Comparison of ENCODE assay signal across 13 cellular contexts in the genomic region with DNA sequence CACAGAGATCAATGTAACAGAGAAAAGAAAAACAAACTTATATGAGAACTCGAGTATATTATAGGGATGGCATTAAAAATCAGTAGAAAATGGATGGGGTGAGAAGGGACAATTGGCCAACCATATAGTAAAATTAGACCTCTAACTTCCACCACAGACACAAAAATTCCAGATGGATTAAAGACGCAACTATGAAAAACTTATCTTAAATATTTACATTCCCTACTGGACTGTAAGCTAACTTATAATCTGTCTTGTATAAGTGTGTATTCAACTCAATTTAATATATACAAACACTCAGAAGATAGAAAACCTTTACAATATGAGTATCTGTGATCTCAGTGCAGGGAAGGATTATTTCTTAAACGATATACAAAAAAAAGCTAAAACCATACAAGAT. TPM values are rescaled to one million over a fixed set of nuclear protein-coding genes. Genes with fewer than 3 reads are reported as not detected.
DNase-seq lines count a peak whose midpoint lies in the region; ATAC-seq, FAIRE-seq and TF ChIP-seq lines count a peak whose summit lies in the region.
"Had no signal": no experiment of that assay in that cellular context is flagged by ENCODE, and none has a peak within 500 bp of the region (broad histone marks: within the 10 kb centered on the region; RNA-seq: fewer than 3 reads in every experiment).

No MANE protein-coding gene starts in this region.

- H3K4me3 ChIP-seq in Karpas-422 (ENCODE audit: low read length) (no peak overlapping the region), astrocyte (ENCODE audit: insufficient read depth, low read depth, low read length) (no peak overlapping the region), body of pancreas (no peak overlapping the region), transverse colon (no peak overlapping the region)
- H3K4me3 ChIP-seq: adrenal gland had no signal

- H4K20me1 ChIP-seq in Karpas-422 (ENCODE audit: insufficient read depth, low read depth, low read length): peaks cover 6% of the 10 kb centered on the region; the same call in 1 of the 2 replicates
- peaks cover 25% of the 10 kb centered on the region for H4K20me1 ChIP-seq in astrocyte (ENCODE audit: insufficient read depth, low read length)

- peaks cover 26% of the 10 kb centered on the region; the same call in 1 of the 2 replicates for H3K36me3 ChIP-seq in Karpas-422 (ENCODE audit: insufficient read depth, low read length)
- peaks cover 10% of the 10 kb centered on the region for H3K36me3 ChIP-seq in astrocyte (ENCODE audit: insufficient read depth, low read length)
- H3K36me3 ChIP-seq in body of pancreas (replicated peaks in 1 of 2; ENCODE audit: insufficient read depth in 1 of 2, low read depth in 2 of 2): peaks cover 0 to 5% of the 10 kb centered on the region in 2 donors
- H3K36me3 ChIP-seq in transverse colon: peaks cover 0 to 13% (median 0%) of the 10 kb centered on the region in 4 donors

- H3K27me3 ChIP-seq in Karpas-422 (ENCODE audit: low read length): no peaks in the 10 kb centered on the region
- H3K27me3 ChIP-seq in astrocyte (ENCODE audit: insufficient read depth, low read length): no peaks in the 10 kb centered on the region
- no peaks in the 10 kb centered on the region for H3K27me3 ChIP-seq in body of pancreas
- no peaks in the 10 kb centered on the region for H3K27me3 ChIP-seq in transverse colon
- H3K27me3 ChIP-seq: adrenal gland had no signal

- no peaks in the 10 kb centered on the region for H3K9me2 ChIP-seq in Karpas-422 (replicated peaks; ENCODE audit: insufficient read depth, low read length)

- TF ChIP-seq EP300 in transverse colon (IDR thresholded peaks at IDR 0.05; ENCODE audit: low read depth): no peak

- H3K9me3 ChIP-seq in Karpas-422 (ENCODE audit: low read length) (no peaks in the 10 kb centered on the region), astrocyte (ENCODE audit: insufficient read depth, low read depth, low read length) (no peaks in the 10 kb centered on the region), body of pancreas (no peaks in the 10 kb centered on the region), transverse colon (no peaks in the 10 kb centered on the region)
- H3K9me3 ChIP-seq: adrenal gland had no signal

- no peaks in the 10 kb centered on the region for H3K27me3 Mint-ChIP-seq in activated CD4-positive, alpha-beta T cell treated with anti-CD3 and anti-CD28 coated beads for 36 hours
- H3K27me3 Mint-ChIP-seq in astrocyte (ENCODE audit: low read depth, unreplicated experiment) (no peaks in the 10 kb centered on the region), nephron (ENCODE audit: low read depth) (no peaks in the 10 kb centered on the region)

- H3K9ac ChIP-seq in Karpas-422 (ENCODE audit: low read length): no peak overlapping the region
- no peak overlapping the region for H3K9ac ChIP-seq in astrocyte (ENCODE audit: low read length)

- TF ChIP-seq CTCF in astrocyte (IDR thresholded peaks at IDR 0.05; ENCODE audit: insufficient read depth, low read depth, low read length) (no peak), nephron (IDR thresholded peaks at IDR 0.05; ENCODE audit: unreplicated experiment in 3 of 3) (no peak), body of pancreas (IDR thresholded peaks at IDR 0.05) (no peak), transverse colon (IDR thresholded peaks at IDR 0.05) (no peak)

- no peak for DNase-seq in activated CD4-positive, alpha-beta T cell treated with anti-CD3 and anti-CD28 coated beads for 36 hours
- DNase-seq in activated CD4-positive, alpha-beta T cell treated with anti-CD3 and anti-CD28 coated beads, Interleukin-2, amount 50 U/mL, for 1 hour: no peak
- DNase-seq in Karpas-422 (peak; percentile 39), astrocyte (ENCODE audit: low read depth) (no peak), body of pancreas (no peak), transverse colon (no peak)
- DNase-seq: adrenal gland; erythroblast; NCI-H2081; stimulated activated CD4-positive, alpha-beta T cell treated with anti-CD3 and anti-CD28 coated beads, Interleukin-1b, Interleukin-23, amount 100 ng/mL, for 48 hours had no signal

- intact Hi-C loops in activated CD4-positive, alpha-beta T cell treated with anti-CD3 and anti-CD28 coated beads for 36 hours (cut with DNase I, micrococcal nuclease): loop anchor here in 1 of 2 experiments (10.0 kb wide), 1 partner anchor 713 kb away; the partner anchor contains the start of gene EIF3J
- intact Hi-C loops in body of pancreas (cut with DNase I) (no loop called here), transverse colon (cut with DNase I; ENCODE audit: low total_unique reads) (no loop called here)

- in situ Hi-C loops in transverse colon (cut with MboI; ENCODE audit: low pct_ligation_motif_present in 1 of 4, low pct_unique_long_range_greater_than_20kb in 1 of 4, low sequenced_read_pairs in 3 of 4): no loop called here

- peaks cover 36% of the 10 kb centered on the region for H3K36me3 Mint-ChIP-seq in activated CD4-positive, alpha-beta T cell treated with anti-CD3 and anti-CD28 coated beads for 36 hours (ENCODE audit: low read depth)
- H3K36me3 Mint-ChIP-seq in astrocyte (ENCODE audit: low read depth, unreplicated experiment) (peaks cover 4% of the 10 kb centered on the region), nephron (ENCODE audit: low read depth) (peaks cover 25% of the 10 kb centered on the region)

- 46 to 60% methylated on average over 3 of the region's 3 CpGs for WGBS in body of pancreas, 2 donors
- WGBS in transverse colon (ENCODE audit: low coverage in 1 of 2), 2 donors: 35 to 47% methylated on average over 3 of the region's 3 CpGs

- H2AFZ ChIP-seq in Karpas-422 (ENCODE audit: low read length): no peak overlapping the region
- no peak overlapping the region for H2AFZ ChIP-seq in astrocyte (ENCODE audit: low read depth, low read length)

- POLR2A ChIA-PET in activated CD4-positive, alpha-beta T cell treated with anti-CD3 and anti-CD28 coated beads for 36 hours (lab: Charles Lee): interaction anchor here (0.6 kb wide), 1 partner anchor 625 kb away, joined by 5 read pairs; no protein-coding TSS in a partner anchor

- H3K4me3 Mint-ChIP-seq in activated CD4-positive, alpha-beta T cell treated with anti-CD3 and anti-CD28 coated beads for 36 hours: peak overlapping the region; percentile 47
- peak overlapping the region; percentile 68 for H3K4me3 Mint-ChIP-seq in astrocyte (ENCODE audit: unreplicated experiment)
- H3K4me3 Mint-ChIP-seq in nephron: peak overlapping the region; percentile 52 to 77 (median 76)

- peak overlapping the region; percentile 37 for H3K27ac Mint-ChIP-seq in activated CD4-positive, alpha-beta T cell treated with anti-CD3 and anti-CD28 coated beads for 36 hours
- H3K27ac Mint-ChIP-seq in astrocyte (ENCODE audit: unreplicated experiment): peak overlapping the region; percentile 87
- H3K27ac Mint-ChIP-seq in nephron: peak overlapping the region in 1 of 3 experiments; percentile 0

- TF ChIP-seq POLR2A in body of pancreas (IDR thresholded peaks at IDR 0.05) (no peak), transverse colon (IDR thresholded peaks at IDR 0.05) (no peak)

- H3K27ac ChIP-seq in Karpas-422 (ENCODE audit: low read length): peak overlapping the region; percentile 17; the same call in 1 of the 2 replicates
- no peak overlapping the region for H3K27ac ChIP-seq in astrocyte (ENCODE audit: low read depth, low read length)
- no peak overlapping the region for H3K27ac ChIP-seq in body of pancreas
- peak overlapping the region in 1 of 4 donors; percentile 7 for H3K27ac ChIP-seq in transverse colon
- H3K27ac ChIP-seq: adrenal gland had no signal

- peaks cover 29% of the 10 kb centered on the region for H3K4me1 ChIP-seq in Karpas-422 (ENCODE audit: low read length)
- H3K4me1 ChIP-seq in astrocyte (ENCODE audit: insufficient read depth, low read length): peaks cover 7% of the 10 kb centered on the region
- peaks cover 35% of the 10 kb centered on the region for H3K4me1 ChIP-seq in body of pancreas
- peaks cover 7 to 51% (median 22%) of the 10 kb centered on the region in 4 donors for H3K4me1 ChIP-seq in transverse colon

- H3K4me2 ChIP-seq in Karpas-422 (ENCODE audit: low read depth, low read length, poor library complexity, severe bottlenecking) (peak overlapping the region; percentile 24), astrocyte (ENCODE audit: low read length) (peak overlapping the region; percentile 20)

- H3K79me2 ChIP-seq in Karpas-422 (ENCODE audit: low read length): peaks cover 75% of the 10 kb centered on the region
- peaks cover 69% of the 10 kb centered on the region for H3K79me2 ChIP-seq in astrocyte (ENCODE audit: insufficient read depth, low read length)

- H3K4me1 Mint-ChIP-seq in activated CD4-positive, alpha-beta T cell treated with anti-CD3 and anti-CD28 coated beads for 36 hours: peaks cover 53% of the 10 kb centered on the region
- H3K4me1 Mint-ChIP-seq in astrocyte (ENCODE audit: low read depth, unreplicated experiment) (peaks cover 9% of the 10 kb centered on the region), nephron (peaks cover 15% of the 10 kb centered on the region)

- ATAC-seq in activated CD4-positive, alpha-beta T cell treated with anti-CD3 and anti-CD28 coated beads for 36 hours: no peak
- ATAC-seq in GM21619 (IDR thresholded peaks at IDR 0.05; ENCODE audit: unreplicated experiment) (no peak), body of pancreas (no peak)

- no peaks in the 10 kb centered on the region for H3K9me3 Mint-ChIP-seq in activated CD4-positive, alpha-beta T cell treated with anti-CD3 and anti-CD28 coated beads for 36 hours (ENCODE audit: low read depth)
- H3K9me3 Mint-ChIP-seq in astrocyte (ENCODE audit: unreplicated experiment): no peaks in the 10 kb centered on the region
- H3K9me3 Mint-ChIP-seq in nephron: peaks cover 3% of the 10 kb centered on the region

- CTCF ChIA-PET in activated CD4-positive, alpha-beta T cell treated with anti-CD3 and anti-CD28 coated beads for 36 hours (lab: Charles Lee): interaction anchor here (1.4 to 2.1 kb wide), 2 partner anchors 27 to 45 kb away, joined by 4 to 7 read pairs; partner anchors contain the start of gene ELL3

- FAIRE-seq in astrocyte (lab: Jason Lieb, UNC): no peak
- FAIRE-seq: A204.1 had no signal

RNA-seq across cellular contexts. Expression of gene MFAP1, which starts 3.0 kb away (rescaled TPM):
- total RNA-seq in activated CD4-positive, alpha-beta T cell treated with anti-CD3 and anti-CD28 coated beads for 36 hours: 10 to 100 TPM; 51.3 to 56.2 TPM
- 19.7 and 23.0 TPM in 2 replicates for total RNA-seq in Karpas-422 (2014; rRNA removed; shearing (Covaris generic); ENCODE audit: low replicate concordance)
- total RNA-seq in astrocyte (33.1 and 35.2 TPM in 2 replicates), body of pancreas (1 to 10 TPM; 1.6 to 9.9 TPM), transverse colon (10 to 100 TPM in 3 of 4 donors, 1 to 10 TPM in 1; 9.8 to 32.9 (median 16.3) TPM)

RNA-seq across cellular contexts. Expression of gene WDR76, which starts 5.3 kb away (rescaled TPM):
- 10 to 100 TPM; 75.4 to 95.2 TPM for total RNA-seq in activated CD4-positive, alpha-beta T cell treated with anti-CD3 and anti-CD28 coated beads for 36 hours
- 39.9 and 43.8 TPM in 2 replicates for total RNA-seq in Karpas-422 (2014; rRNA removed; shearing (Covaris generic); ENCODE audit: low replicate concordance)
- total RNA-seq in astrocyte (0.73 and 1.0 TPM in 2 replicates), body of pancreas (1 to 10 TPM; 6.2 to 6.9 TPM), transverse colon (1 to 10 TPM in 2 of 4 donors, under 1 TPM in 1, not detected in 1; 0.20 to 4.8 (median 2.7) TPM)

RNA-seq across cellular contexts. Expression of gene HYPK, which starts 21.1 kb away (rescaled TPM):
- total RNA-seq in activated CD4-positive, alpha-beta T cell treated with anti-CD3 and anti-CD28 coated beads for 36 hours: 10 to 100 TPM; 14.0 to 16.4 TPM
- 31.1 and 32.5 TPM in 2 replicates for total RNA-seq in Karpas-422 (2014; rRNA removed; shearing (Covaris generic); ENCODE audit: low replicate concordance)
- total RNA-seq in astrocyte (13.7 and 15.7 TPM in 2 replicates), body of pancreas (10 to 100 TPM; 13.2 to 52.9 TPM), transverse colon (10 to 100 TPM; 10.6 to 41.1 (median 27.5) TPM)

RNA-seq across cellular contexts. Expression of gene SERINC4, which starts 21.5 kb away (rescaled TPM):
- under 1 TPM; 0.42 to 0.46 TPM for total RNA-seq in activated CD4-positive, alpha-beta T cell treated with anti-CD3 and anti-CD28 coated beads for 36 hours
- total RNA-seq in Karpas-422 (2014; rRNA removed; shearing (Covaris generic); ENCODE audit: low replicate concordance): not detected in 2 replicates
- 0.30 TPM in 1 of 2 replicates, not detected in the other for total RNA-seq in astrocyte
- total RNA-seq in body of pancreas: not detected
- not detected for total RNA-seq in transverse colon
- total RNA-seq: adrenal gland had no signal

RNA-seq across cellular contexts. Expression of gene SERF2, which starts 29.4 kb away (rescaled TPM):
- total RNA-seq in activated CD4-positive, alpha-beta T cell treated with anti-CD3 and anti-CD28 coated beads for 36 hours: 100 to 1,000 TPM; 710 to 718 TPM
- total RNA-seq in Karpas-422 (2014; rRNA removed; shearing (Covaris generic); ENCODE audit: low replicate concordance): 882 and 1,084 TPM in 2 replicates
- total RNA-seq in astrocyte (933 and 945 TPM in 2 replicates), body of pancreas (100 to 1,000 TPM; 190 to 818 TPM), transverse colon (1,000 to 10,000 TPM in 1 of 4 donors, 100 to 1,000 TPM in 3; 663 to 1,001 (median 825) TPM)
